ENCODE assay signal across 2 cellular contexts in the genomic region with DNA sequence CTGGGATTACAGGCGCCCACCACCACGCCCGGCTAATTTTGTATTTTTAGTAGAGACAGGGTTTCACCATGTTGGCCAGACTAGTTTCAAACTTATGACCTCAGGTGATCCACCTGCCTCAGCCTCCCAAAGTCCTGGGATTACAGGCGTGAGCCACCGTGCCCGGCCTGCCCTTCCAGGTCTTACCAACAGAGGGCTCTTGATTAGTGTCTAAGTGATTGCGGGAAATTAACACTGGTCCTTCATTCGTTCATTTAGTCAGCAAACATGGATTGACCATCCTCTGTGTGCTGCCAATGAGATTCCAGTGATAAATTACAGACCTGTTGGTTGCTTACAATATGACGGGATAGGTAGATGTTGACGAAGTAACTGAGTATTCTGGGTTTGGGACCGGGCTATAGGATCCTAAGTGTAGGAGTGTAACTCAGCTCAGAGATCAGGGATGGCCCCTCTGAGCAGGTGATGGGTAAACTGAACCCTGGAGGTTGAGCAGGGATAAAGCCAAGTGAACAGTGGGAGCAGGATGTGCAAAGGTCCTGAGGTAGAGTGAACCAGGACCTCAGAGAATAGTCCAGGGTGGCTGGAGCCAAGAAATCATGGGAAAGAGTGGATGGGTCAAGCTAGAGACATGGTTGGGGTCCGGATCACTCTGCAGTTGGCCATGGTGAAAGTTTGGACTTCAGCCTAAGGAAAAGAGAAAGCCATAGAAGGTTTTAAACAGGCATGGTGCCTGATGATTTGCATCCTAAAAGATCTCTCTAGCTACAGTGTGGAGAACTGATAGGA.
TF ChIP-seq lines count a peak whose summit lies in the region.

No MANE protein-coding gene starts in this region.

TF ChIP-seq in HCT116, 20 proteins besides CTCF, POLR2A, EP300 and RAD21:
- no peak for TF ChIP-seq EZH2 (IDR thresholded peaks at IDR 0.05)
- no peak for TF ChIP-seq SRF (IDR thresholded peaks at IDR 0.05; ENCODE audit: low read depth)
- TF ChIP-seq SP1 (IDR thresholded peaks at IDR 0.05; ENCODE audit: low read depth) = no peak
- no peak for TF ChIP-seq EGR1 (IDR thresholded peaks at IDR 0.05; ENCODE audit: low read depth)
- TF ChIP-seq, protein P1, sequence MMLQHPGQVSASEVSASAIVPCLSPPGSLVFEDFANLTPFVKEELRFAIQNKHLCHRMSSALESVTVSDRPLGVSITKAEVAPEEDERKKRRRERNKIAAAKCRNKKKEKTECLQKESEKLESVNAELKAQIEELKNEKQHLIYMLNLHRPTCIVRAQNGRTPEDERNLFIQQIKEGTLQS (IDR thresholded peaks at IDR 0.05) = no peak
- TF ChIP-seq, protein P2, sequence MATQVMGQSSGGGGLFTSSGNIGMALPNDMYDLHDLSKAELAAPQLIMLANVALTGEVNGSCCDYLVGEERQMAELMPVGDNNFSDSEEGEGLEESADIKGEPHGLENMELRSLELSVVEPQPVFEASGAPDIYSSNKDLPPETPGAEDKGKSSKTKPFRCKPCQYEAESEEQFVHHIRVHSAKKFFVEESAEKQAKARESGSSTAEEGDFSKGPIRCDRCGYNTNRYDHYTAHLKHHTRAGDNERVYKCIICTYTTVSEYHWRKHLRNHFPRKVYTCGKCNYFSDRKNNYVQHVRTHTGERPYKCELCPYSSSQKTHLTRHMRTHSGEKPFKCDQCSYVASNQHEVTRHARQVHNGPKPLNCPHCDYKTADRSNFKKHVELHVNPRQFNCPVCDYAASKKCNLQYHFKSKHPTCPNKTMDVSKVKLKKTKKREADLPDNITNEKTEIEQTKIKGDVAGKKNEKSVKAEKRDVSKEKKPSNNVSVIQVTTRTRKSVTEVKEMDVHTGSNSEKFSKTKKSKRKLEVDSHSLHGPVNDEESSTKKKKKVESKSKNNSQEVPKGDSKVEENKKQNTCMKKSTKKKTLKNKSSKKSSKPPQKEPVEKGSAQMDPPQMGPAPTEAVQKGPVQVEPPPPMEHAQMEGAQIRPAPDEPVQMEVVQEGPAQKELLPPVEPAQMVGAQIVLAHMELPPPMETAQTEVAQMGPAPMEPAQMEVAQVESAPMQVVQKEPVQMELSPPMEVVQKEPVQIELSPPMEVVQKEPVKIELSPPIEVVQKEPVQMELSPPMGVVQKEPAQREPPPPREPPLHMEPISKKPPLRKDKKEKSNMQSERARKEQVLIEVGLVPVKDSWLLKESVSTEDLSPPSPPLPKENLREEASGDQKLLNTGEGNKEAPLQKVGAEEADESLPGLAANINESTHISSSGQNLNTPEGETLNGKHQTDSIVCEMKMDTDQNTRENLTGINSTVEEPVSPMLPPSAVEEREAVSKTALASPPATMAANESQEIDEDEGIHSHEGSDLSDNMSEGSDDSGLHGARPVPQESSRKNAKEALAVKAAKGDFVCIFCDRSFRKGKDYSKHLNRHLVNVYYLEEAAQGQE (IDR thresholded peaks at IDR 0.05; ENCODE audit: low read depth) = no peak
- TF ChIP-seq ZFX (IDR thresholded peaks at IDR 0.05) = no peak
- TF ChIP-seq ELF1 (IDR thresholded peaks at IDR 0.05; ENCODE audit: borderline replicate concordance, low read depth) = no peak
- no peak for TF ChIP-seq SIN3A (IDR thresholded peaks at IDR 0.05; ENCODE audit: low read depth)
- no peak for TF ChIP-seq JUND (IDR thresholded peaks at IDR 0.05)
- no peak for TF ChIP-seq CBX3 (IDR thresholded peaks at IDR 0.05; ENCODE audit: low read depth)
- TF ChIP-seq CEBPB (IDR thresholded peaks at IDR 0.05; ENCODE audit: low read depth) = no peak
- no peak for TF ChIP-seq YY1 (IDR thresholded peaks at IDR 0.05; ENCODE audit: extremely low read depth, insufficient replicate concordance, low read depth, low read length)
- no peak for TF ChIP-seq FOSL1 (IDR thresholded peaks at IDR 0.05; ENCODE audit: low read depth)
- TF ChIP-seq ZNF274 (IDR thresholded peaks at IDR 0.05; ENCODE audit: low read depth, low read length) = no peak
- no peak for TF ChIP-seq POLR2AphosphoS5 (IDR thresholded peaks at IDR 0.05; ENCODE audit: low read depth, low read length)

TF ChIP-seq in K562, 482 proteins besides CTCF, POLR2A, EP300 and RAD21:
- TF ChIP-seq MTA1 (IDR thresholded peaks at IDR 0.05; ENCODE audit: borderline replicate concordance) = no peak
- TF ChIP-seq ZNF24 (IDR thresholded peaks at IDR 0.05) = peak; percentile 80; the same call in 1 of the 2 replicates
- no peak for TF ChIP-seq ZNF140 (CRISPR knock-in tag; IDR thresholded peaks at IDR 0.05)
- TF ChIP-seq CHD1 (IDR thresholded peaks at IDR 0.05; ENCODE audit: low read length) = no peak
- TF ChIP-seq SMARCA5 (IDR thresholded peaks at IDR 0.05) = 0 out of 2 replicates have a peak, but pooled peaks have one; percentile 37
- TF ChIP-seq BCOR (IDR thresholded peaks at IDR 0.05) = peak; percentile 58; the same call in 1 of the 2 replicates
- peak; percentile 61 for TF ChIP-seq RBM25 (IDR thresholded peaks at IDR 0.05; ENCODE audit: low read depth, low read length, severe bottlenecking)
- peak; percentile 60; the same call in 1 of the 2 replicates for TF ChIP-seq ZBTB33 (CRISPR knock-in tag; IDR thresholded peaks at IDR 0.05)
